In the genomic region with DNA sequence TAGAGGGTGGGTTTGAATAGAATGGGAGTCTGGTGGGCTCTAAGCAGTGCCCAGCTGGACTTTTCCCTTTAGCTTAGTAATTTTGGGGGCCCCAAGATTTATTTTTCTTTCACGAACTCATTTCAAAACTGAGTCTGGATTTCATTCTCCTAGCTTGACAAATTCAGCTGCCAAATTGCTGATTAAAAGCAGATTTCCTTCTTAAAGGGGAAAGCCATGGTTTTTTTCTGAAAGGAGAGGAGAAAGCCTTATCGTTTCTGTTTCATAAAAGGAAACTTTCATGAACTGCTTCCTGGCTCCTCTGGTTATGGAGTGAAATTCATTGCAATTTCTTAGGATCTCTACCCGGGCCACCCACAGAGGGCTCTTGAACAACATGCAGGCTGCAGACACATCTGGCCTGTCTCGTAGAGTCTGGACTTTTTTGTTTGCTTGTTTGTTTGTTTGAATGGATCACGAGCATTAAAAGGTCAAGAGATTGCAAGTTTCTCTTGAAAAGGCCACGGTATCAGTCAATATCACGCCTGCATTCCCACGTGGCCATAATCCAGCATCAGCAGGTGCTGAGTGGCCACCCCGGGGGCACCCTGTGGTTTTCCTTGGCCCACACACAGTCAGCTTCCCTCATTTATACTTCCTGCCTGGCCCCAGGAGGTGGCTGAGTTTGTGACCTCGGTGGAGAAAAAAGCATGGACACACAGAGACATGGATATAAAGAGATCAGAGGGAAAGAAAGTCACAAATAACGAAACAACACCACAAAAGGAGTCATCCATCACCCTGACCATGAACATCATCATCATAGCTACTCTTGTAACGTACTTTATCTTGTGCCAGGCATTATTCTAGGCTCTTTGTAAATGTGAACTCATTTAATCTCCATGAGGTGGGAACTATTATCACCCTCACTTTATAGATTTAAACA, we compare ENCODE assay signal across 1 cellular context.
TF ChIP-seq lines count a peak whose summit lies in the region.

No MANE protein-coding gene starts in this region.

TF ChIP-seq in IMR-90, 13 proteins besides CTCF, POLR2A, EP300 and RAD21:
- TF ChIP-seq MAFK (IDR thresholded peaks at IDR 0.05; ENCODE audit: low read depth, low read length) (no peak), FOS (IDR thresholded peaks at IDR 0.05; ENCODE audit: low read depth, low read length) (no peak), RCOR1 (IDR thresholded peaks at IDR 0.05; ENCODE audit: insufficient replicate concordance, low read length) (no peak), MAZ (IDR thresholded peaks at IDR 0.05; ENCODE audit: borderline replicate concordance, low read depth, low read length) (no peak), CEBPB (IDR thresholded peaks at IDR 0.05; ENCODE audit: low read depth, low read length) (no peak), CHD1 (IDR thresholded peaks at IDR 0.05; ENCODE audit: low read depth, low read length) (no peak), RFX5 (IDR thresholded peaks at IDR 0.05; ENCODE audit: low read depth, low read length) (no peak), SMC3 (IDR thresholded peaks at IDR 0.05; ENCODE audit: low read depth, low read length) (no peak), MXI1 (IDR thresholded peaks at IDR 0.05; ENCODE audit: borderline replicate concordance, low read depth, low read length) (no peak), BHLHE40 (IDR thresholded peaks at IDR 0.05; ENCODE audit: low read depth, low read length) (no peak), NFE2L2 (IDR thresholded peaks at IDR 0.05; ENCODE audit: low read depth, low read length) (no peak)
- TF ChIP-seq, protein P1, sequence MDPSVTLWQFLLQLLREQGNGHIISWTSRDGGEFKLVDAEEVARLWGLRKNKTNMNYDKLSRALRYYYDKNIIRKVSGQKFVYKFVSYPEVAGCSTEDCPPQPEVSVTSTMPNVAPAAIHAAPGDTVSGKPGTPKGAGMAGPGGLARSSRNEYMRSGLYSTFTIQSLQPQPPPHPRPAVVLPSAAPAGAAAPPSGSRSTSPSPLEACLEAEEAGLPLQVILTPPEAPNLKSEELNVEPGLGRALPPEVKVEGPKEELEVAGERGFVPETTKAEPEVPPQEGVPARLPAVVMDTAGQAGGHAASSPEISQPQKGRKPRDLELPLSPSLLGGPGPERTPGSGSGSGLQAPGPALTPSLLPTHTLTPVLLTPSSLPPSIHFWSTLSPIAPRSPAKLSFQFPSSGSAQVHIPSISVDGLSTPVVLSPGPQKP (IDR thresholded peaks at IDR 0.05; ENCODE audit: borderline replicate concordance, low read depth, low read length): no peak
- TF ChIP-seq, protein P2, sequence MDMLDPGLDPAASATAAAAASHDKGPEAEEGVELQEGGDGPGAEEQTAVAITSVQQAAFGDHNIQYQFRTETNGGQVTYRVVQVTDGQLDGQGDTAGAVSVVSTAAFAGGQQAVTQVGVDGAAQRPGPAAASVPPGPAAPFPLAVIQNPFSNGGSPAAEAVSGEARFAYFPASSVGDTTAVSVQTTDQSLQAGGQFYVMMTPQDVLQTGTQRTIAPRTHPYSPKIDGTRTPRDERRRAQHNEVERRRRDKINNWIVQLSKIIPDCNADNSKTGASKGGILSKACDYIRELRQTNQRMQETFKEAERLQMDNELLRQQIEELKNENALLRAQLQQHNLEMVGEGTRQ (IDR thresholded peaks at IDR 0.05; ENCODE audit: low read depth, low read length): no peak
